Comparison of ENCODE assay signal across 35 cellular contexts in genomic region chr2:51953931-51954330, GRCh38.
DNase-seq lines count a peak whose midpoint lies in the region; ATAC-seq, FAIRE-seq and TF ChIP-seq lines count a peak whose summit lies in the region.
"Had no signal": no experiment of that assay in that cellular context is flagged by ENCODE, and none has a peak within 500 bp of the region (broad histone marks: within the 10 kb centered on the region; RNA-seq: fewer than 3 reads in every experiment).

No MANE protein-coding gene starts in this region.

- H3K27me3 ChIP-seq in thyroid gland = no peaks in the 10 kb centered on the region
- H3K27me3 ChIP-seq: BLaER1, dorsolateral prefrontal cortex, esophagus muscularis mucosa, gastroesophageal sphincter, left lung, right lobe of liver, vagina had no signal

- no peak overlapping the region for H3K27ac Mint-ChIP-seq in T-cell
- H3K27ac Mint-ChIP-seq: activated CD4-positive, alpha-beta T cell treated with anti-CD3 and anti-CD28 coated beads, Interleukin-2, amount 10 ng/mL, durations not matched to agents 24 days and 14 days; activated naive CD4-positive, alpha-beta T cell treated with anti-CD3 and anti-CD28 coated beads, Interleukin-2, amount 50 U/mL, for 24 hours; activated T-helper 2 cell treated with anti-CD3 and anti-CD28 coated beads, Interferon-gamma antibody, Interleukin-2, Interleukin-4, amounts not matched to agents 10 μg/mL and 5 μg/mL and 100 μg/mL, durations not matched to agents 14 hours and 24 hours and 36 hours; IgD-negative memory B cell; immature natural killer cell; progenitor cell of endocrine pancreas; stimulated activated naive CD8-positive, alpha-beta T cell treated with anti-CD3 and anti-CD28 coated beads, Interleukin-15, amount 100 ng/mL, for 72 hours had no signal

- POLR2A ChIA-PET in AG04449 (lab: Yijun Ruan, JAX) = interaction anchor here (0.6 kb wide), 1 partner anchor 11 kb away, joined by 5 read pairs; no protein-coding TSS in a partner anchor
- POLR2A ChIA-PET in T-cell (lab: Charles Lee) = no interaction called here

- no peaks in the 10 kb centered on the region for H3K27me3 Mint-ChIP-seq in T-cell
- H3K27me3 Mint-ChIP-seq: activated CD4-positive, alpha-beta T cell treated with anti-CD3 and anti-CD28 coated beads, Interleukin-2, amount 10 ng/mL, durations not matched to agents 24 days and 14 days; activated naive CD4-positive, alpha-beta T cell treated with anti-CD3 and anti-CD28 coated beads, Interleukin-2, amount 50 U/mL, for 24 hours; IgD-negative memory B cell; progenitor cell of endocrine pancreas; stimulated activated naive CD8-positive, alpha-beta T cell treated with anti-CD3 and anti-CD28 coated beads, Interleukin-15, amount 100 ng/mL, for 72 hours had no signal

- H3K4me1 ChIP-seq in thyroid gland = no peaks in the 10 kb centered on the region
- H3K4me1 ChIP-seq: BLaER1, esophagus muscularis mucosa, gastroesophageal sphincter, left lung, right lobe of liver, vagina had no signal

- no peak for TF ChIP-seq CTCF in AG04449 (IDR thresholded peaks at IDR 0.05; ENCODE audit: insufficient read depth, low read length, missing control alignments)
- no peak for TF ChIP-seq CTCF in astrocyte of the spinal cord (IDR thresholded peaks at IDR 0.05; ENCODE audit: low read depth, low read length)
- TF ChIP-seq CTCF in thyroid gland (IDR thresholded peaks at IDR 0.05) = no peak

- H3K36me3 Mint-ChIP-seq in T-cell = no peaks in the 10 kb centered on the region
- H3K36me3 Mint-ChIP-seq: activated naive CD4-positive, alpha-beta T cell treated with anti-CD3 and anti-CD28 coated beads, Interleukin-2, amount 50 U/mL, for 24 hours; IgD-negative memory B cell had no signal

- H3K4me3 ChIP-seq in AG04449 (ENCODE audit: low read depth, low read length) = no peak overlapping the region
- no peak overlapping the region for H3K4me3 ChIP-seq in astrocyte of the spinal cord (ENCODE audit: low read depth, low read length)
- H3K4me3 ChIP-seq in thyroid gland (replicated peaks in 1 of 3) = no peak overlapping the region
- H3K4me3 ChIP-seq: BLaER1, dorsolateral prefrontal cortex, esophagus muscularis mucosa, gastroesophageal sphincter, HAP-1, left lung, right lobe of liver, vagina had no signal

- no peak overlapping the region for H3K27ac ChIP-seq in thyroid gland
- H3K27ac ChIP-seq: BLaER1, dorsolateral prefrontal cortex, esophagus muscularis mucosa, gastroesophageal sphincter, left lung, right lobe of liver, vagina, WERI-Rb-1 had no signal

- CTCF ChIA-PET in AG04449 (lab: Yijun Ruan, JAX) = interaction anchor here (0.9 to 1.4 kb wide), 2 partner anchors 9 to 25 kb away, joined by 3 to 4 read pairs; no protein-coding TSS in a partner anchor
- CTCF ChIA-PET in T-cell (lab: Charles Lee) = interaction anchor here in 1 of 2 donors (0.6 kb wide), 1 partner anchor 18 kb away, joined by 4 read pairs; no protein-coding TSS in a partner anchor

- DNase-seq in AG04449 (ENCODE audit: low read depth, low spot score) = peak; percentile 41
- peak; percentile 14 for DNase-seq in HTR-8/SVneo (ENCODE audit: insufficient read length, low spot score)
- DNase-seq in astrocyte of the spinal cord (ENCODE audit: low read depth, low spot score) = peak; percentile 52
- peak; percentile 2 for DNase-seq in hepatic stellate cell (ENCODE audit: low spot score)
- no peak for DNase-seq in thyroid gland
- no peak for DNase-seq in left lobe of liver (ENCODE audit: low spot score)
- DNase-seq in T-cell = no peak
- DNase-seq: activated CD4-positive, alpha-beta T cell treated with anti-CD3 and anti-CD28 coated beads, Interleukin-2, amount 10 ng/mL, durations not matched to agents 24 days and 14 days; activated CD8-positive, alpha-beta memory T cell treated with anti-CD3 and anti-CD28 coated beads for 24 hours; activated T-cell treated with anti-CD3 and anti-CD28 coated beads for 4 hours; aorta; dorsolateral prefrontal cortex; hypothalamus; immature natural killer cell; left lung; mesendoderm; NCI-H446; right lobe of liver; stimulated activated CD4-positive, alpha-beta T cell treated with anti-CD3 and anti-CD28 coated beads, Interleukin-12 subunit alpha, Interleukin-12 subunit beta, amount 100 ng/mL, for 4 hours; stimulated activated CD4-positive, alpha-beta T cell treated with anti-CD3 and anti-CD28 coated beads, Interleukin-2, amount 100 ng/mL, for 48 hours; stimulated activated naive CD8-positive, alpha-beta T cell treated with anti-CD3 and anti-CD28 coated beads, Interleukin-15, amount 100 ng/mL, for 72 hours; T1000; WERI-Rb-1 had no signal

- no peak for TF ChIP-seq POLR2A in thyroid gland (IDR thresholded peaks at IDR 0.05)

- in situ Hi-C loops in astrocyte of the spinal cord (cut with HindIII; ENCODE audit: low sequenced_read_pairs) = no loop called here

- no peaks in the 10 kb centered on the region for H3K4me1 Mint-ChIP-seq in T-cell
- H3K4me1 Mint-ChIP-seq: activated CD4-positive, alpha-beta T cell treated with anti-CD3 and anti-CD28 coated beads, Interleukin-2, amount 10 ng/mL, durations not matched to agents 24 days and 14 days; activated naive CD4-positive, alpha-beta T cell treated with anti-CD3 and anti-CD28 coated beads, Interleukin-2, amount 50 U/mL, for 24 hours; IgD-negative memory B cell; immature natural killer cell; stimulated activated naive CD8-positive, alpha-beta T cell treated with anti-CD3 and anti-CD28 coated beads, Interleukin-15, amount 100 ng/mL, for 72 hours had no signal

- no peak overlapping the region for H3K4me3 Mint-ChIP-seq in T-cell
- H3K4me3 Mint-ChIP-seq: activated CD4-positive, alpha-beta T cell treated with anti-CD3 and anti-CD28 coated beads, Interleukin-2, amount 10 ng/mL, durations not matched to agents 24 days and 14 days; activated naive CD4-positive, alpha-beta T cell treated with anti-CD3 and anti-CD28 coated beads, Interleukin-2, amount 50 U/mL, for 24 hours; IgD-negative memory B cell; immature natural killer cell; stimulated activated naive CD8-positive, alpha-beta T cell treated with anti-CD3 and anti-CD28 coated beads, Interleukin-15, amount 100 ng/mL, for 72 hours had no signal

- no peaks in the 10 kb centered on the region for H3K36me3 ChIP-seq in thyroid gland
- H3K36me3 ChIP-seq: BLaER1, esophagus muscularis mucosa, gastroesophageal sphincter, HAP-1, left lung, right lobe of liver, vagina, WERI-Rb-1 had no signal

- ATAC-seq in GM18511 (IDR thresholded peaks at IDR 0.05; ENCODE audit: unreplicated experiment) (no peak), left lobe of liver (no peak), T-cell (replicated peaks in 1 of 4) (no peak)
- ATAC-seq: gastroesophageal sphincter; left lung; right lobe of liver; stimulated activated naive CD8-positive, alpha-beta T cell treated with anti-CD3 and anti-CD28 coated beads, Interleukin-15, amount 100 ng/mL, for 72 hours had no signal

- peaks cover 19 to 36% (median 35%) of the 10 kb centered on the region in 3 donors for H3K9me3 Mint-ChIP-seq in T-cell
- H3K9me3 Mint-ChIP-seq: activated CD4-positive, alpha-beta T cell treated with anti-CD3 and anti-CD28 coated beads, Interleukin-2, amount 10 ng/mL, durations not matched to agents 24 days and 14 days had no signal

- no peak for FAIRE-seq in HTR-8/SVneo (lab: Jason Lieb, UNC)
- FAIRE-seq: A204.1, endometrium had no signal

- no peaks in the 10 kb centered on the region for H3K9me3 ChIP-seq in thyroid gland
- H3K9me3 ChIP-seq: right lobe of liver, vagina had no signal

- intact Hi-C loops in thyroid gland (cut with DNase I) = no loop called here

Comparison
In these comparisons a context has a peak if more than half of its experiments do, and no peak if none do; other contexts are left out.
1. DNase-seq: peak in AG04449 (single experiment), HTR-8/SVneo (single experiment), astrocyte of the spinal cord (single experiment) and hepatic stellate cell (single experiment); none in thyroid gland (0 of 2), left lobe of liver (single experiment) and T-cell (0 of 34).